ENCODE assay signal across 9 cellular contexts in the genomic region with DNA sequence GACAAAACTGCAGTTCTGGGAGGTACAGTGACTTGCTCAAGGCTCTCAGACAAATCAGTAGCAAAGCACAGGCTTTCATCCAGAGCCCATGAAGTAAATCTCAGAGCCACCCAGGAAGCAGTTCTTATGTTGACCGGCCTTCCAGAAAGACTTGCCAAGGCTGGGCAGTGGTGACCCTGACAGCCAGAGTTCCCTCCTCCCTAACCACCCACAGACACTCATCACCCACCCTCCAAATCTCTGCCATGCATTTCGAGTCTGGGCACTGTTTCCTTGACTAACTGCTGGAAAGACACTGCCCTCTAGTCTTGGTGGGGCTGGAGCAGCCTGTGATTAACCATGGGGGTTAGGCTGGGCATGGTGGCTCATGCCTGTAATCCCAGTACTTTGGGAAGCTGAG.
"Had no signal": no experiment of that assay in that cellular context is flagged by ENCODE, and none has a peak within 500 bp of the region (broad histone marks: within the 10 kb centered on the region; RNA-seq: fewer than 3 reads in every experiment).

No MANE protein-coding gene starts in this region.

- H3K27ac ChIP-seq: body of pancreas, epithelial cell of prostate had no signal

- H3K4me3 Mint-ChIP-seq: central memory CD8-positive, alpha-beta T cell; nephron progenitor cell had no signal

- H3K9me3 Mint-ChIP-seq: central memory CD8-positive, alpha-beta T cell; nephron progenitor cell had no signal

- H3K27ac Mint-ChIP-seq: nephron progenitor cell had no signal

- DNase-seq: activated naive CD4-positive, alpha-beta T cell treated with anti-CD3 and anti-CD28 coated beads, Interleukin-2, amount 50 U/mL, for 16 hours; activated T-cell treated with anti-CD3 and anti-CD28 coated beads, Interleukin-2, amount 50 U/mL, for 1 hour; body of pancreas; effector memory CD4-positive, alpha-beta T cell; mesendoderm; nephron progenitor cell; T-helper 2 cell had no signal

- H3K4me1 Mint-ChIP-seq: central memory CD8-positive, alpha-beta T cell had no signal

- H3K9me3 ChIP-seq: body of pancreas had no signal

- H3K27me3 ChIP-seq: body of pancreas had no signal

- ATAC-seq: body of pancreas had no signal

- H3K4me3 ChIP-seq: body of pancreas had no signal
